23 cellular contexts compared by ENCODE assay signal in the genomic region with DNA sequence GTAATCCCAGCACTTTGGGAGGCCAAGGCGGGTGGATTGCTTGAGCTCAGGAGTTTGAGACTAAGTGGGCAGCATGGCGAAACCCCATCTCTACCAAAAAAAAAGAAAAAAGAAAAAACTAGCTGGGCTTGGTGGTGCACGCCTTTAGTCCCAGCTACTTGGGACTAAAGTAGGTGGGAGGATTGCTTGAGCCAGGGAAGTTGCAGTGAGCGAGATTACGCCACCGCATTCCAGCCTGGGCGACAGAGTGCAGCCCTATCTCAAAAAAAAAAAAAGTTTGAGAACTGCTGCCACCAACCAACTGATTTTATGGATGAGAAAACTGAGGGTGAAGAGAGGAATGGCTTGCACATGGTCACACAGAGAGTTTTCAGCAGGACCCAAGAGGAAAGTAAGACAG.
"Had no signal": no experiment of that assay in that cellular context is flagged by ENCODE, and none has a peak within 500 bp of the region (broad histone marks: within the 10 kb centered on the region; RNA-seq: fewer than 3 reads in every experiment).

No MANE protein-coding gene starts in this region.

- H3K4me3 ChIP-seq: adrenal gland, hepatocyte, ovary, prostate gland, spleen, tibial nerve had no signal

- H3K27me3 Mint-ChIP-seq: activated CD4-positive, alpha-beta memory T cell treated with anti-CD3 and anti-CD28 coated beads for 36 hours; activated CD8-positive, alpha-beta memory T cell treated with anti-CD3 and anti-CD28 coated beads, Interleukin-2, amount 10 ng/mL, durations not matched to agents 7 days and 5 days; activated naive CD8-positive, alpha-beta T cell; natural killer cell treated with Interleukin-12 subunit alpha and Interleukin-12 subunit beta and Interleukin-15 and Interleukin-18, amount 100 ng/mL, for 72 hours; stimulated activated naive CD8-positive, alpha-beta T cell treated with anti-CD3 and anti-CD28 coated beads, Interleukin-15, amount 100 ng/mL, for 72 hours had no signal

- DNase-seq: activated CD4-positive, alpha-beta memory T cell treated with anti-CD3 and anti-CD28 coated beads for 36 hours; activated CD4-positive, alpha-beta T cell treated with anti-CD3 and anti-CD28 coated beads for 48 hours; activated CD8-positive, alpha-beta memory T cell treated with anti-CD3 and anti-CD28 coated beads, Interleukin-2, amount 10 ng/mL, durations not matched to agents 7 days and 5 days; activated T-cell treated with anti-CD3 and anti-CD28 coated beads for 4 hours; adrenal gland; central memory CD4-positive, alpha-beta T cell; dermis blood vessel endothelial cell; effector memory CD4-positive, alpha-beta T cell; foreskin melanocyte; glutamatergic neuron; immature natural killer cell; kidney glomerular epithelial cell; left ventricle myocardium superior; ovary; spleen; stimulated activated CD4-positive, alpha-beta T cell treated with anti-CD3 and anti-CD28 coated beads, Interleukin-4, amount 100 ng/mL, for 24 hours; stimulated activated naive CD8-positive, alpha-beta T cell treated with anti-CD3 and anti-CD28 coated beads, Interleukin-15, amount 100 ng/mL, for 72 hours had no signal

- H3K36me3 ChIP-seq: ovary, prostate gland, tibial nerve had no signal

- H3K27ac ChIP-seq: adrenal gland, hepatocyte, ovary, prostate gland, spleen, tibial nerve had no signal

- H3K4me3 Mint-ChIP-seq: activated CD4-positive, alpha-beta memory T cell treated with anti-CD3 and anti-CD28 coated beads for 36 hours; activated CD8-positive, alpha-beta memory T cell treated with anti-CD3 and anti-CD28 coated beads, Interleukin-2, amount 10 ng/mL, durations not matched to agents 7 days and 5 days; activated naive CD8-positive, alpha-beta T cell; immature natural killer cell; natural killer cell treated with Interleukin-12 subunit alpha and Interleukin-12 subunit beta and Interleukin-15 and Interleukin-18, amount 100 ng/mL, for 72 hours; stimulated activated naive CD8-positive, alpha-beta T cell treated with anti-CD3 and anti-CD28 coated beads, Interleukin-15, amount 100 ng/mL, for 72 hours; T-helper 1 cell treated with Interleukin-12 subunit alpha and Interleukin-12 subunit beta and Interleukin-4 antibody, amounts not matched to agents 30 μg/mL and 1 μg/mL, for 36 hours had no signal

- ATAC-seq: activated CD8-positive, alpha-beta memory T cell treated with anti-CD3 and anti-CD28 coated beads, Interleukin-2, amount 10 ng/mL, durations not matched to agents 7 days and 5 days; left ventricle myocardium superior; natural killer cell treated with Interleukin-12 subunit alpha and Interleukin-12 subunit beta and Interleukin-15 and Interleukin-18, amount 100 ng/mL, for 72 hours; stimulated activated naive CD8-positive, alpha-beta T cell treated with anti-CD3 and anti-CD28 coated beads, Interleukin-15, amount 100 ng/mL, for 72 hours had no signal

- H3K9me3 ChIP-seq: adrenal gland, ovary, prostate gland, spleen, tibial nerve had no signal

- H3K27ac Mint-ChIP-seq: activated CD4-positive, alpha-beta memory T cell treated with anti-CD3 and anti-CD28 coated beads for 36 hours; activated CD8-positive, alpha-beta memory T cell treated with anti-CD3 and anti-CD28 coated beads, Interleukin-2, amount 10 ng/mL, durations not matched to agents 7 days and 5 days; T-helper 1 cell treated with Interleukin-12 subunit alpha and Interleukin-12 subunit beta and Interleukin-4 antibody, amounts not matched to agents 30 μg/mL and 1 μg/mL, for 36 hours had no signal

- H3K4me1 Mint-ChIP-seq: activated CD8-positive, alpha-beta memory T cell treated with anti-CD3 and anti-CD28 coated beads, Interleukin-2, amount 10 ng/mL, durations not matched to agents 7 days and 5 days; stimulated activated naive CD8-positive, alpha-beta T cell treated with anti-CD3 and anti-CD28 coated beads, Interleukin-15, amount 100 ng/mL, for 72 hours had no signal

- H3K9me3 Mint-ChIP-seq: activated CD4-positive, alpha-beta memory T cell treated with anti-CD3 and anti-CD28 coated beads for 36 hours; immature natural killer cell; natural killer cell treated with Interleukin-12 subunit alpha and Interleukin-12 subunit beta and Interleukin-15 and Interleukin-18, amount 100 ng/mL, for 72 hours; stimulated activated naive CD8-positive, alpha-beta T cell treated with anti-CD3 and anti-CD28 coated beads, Interleukin-15, amount 100 ng/mL, for 72 hours; T-helper 1 cell treated with Interleukin-12 subunit alpha and Interleukin-12 subunit beta and Interleukin-4 antibody, amounts not matched to agents 30 μg/mL and 1 μg/mL, for 36 hours had no signal

- H3K27me3 ChIP-seq: adrenal gland, hepatocyte, ovary, spleen, tibial nerve had no signal

- H3K4me1 ChIP-seq: adrenal gland, prostate gland, spleen, tibial nerve had no signal
